ENCODE assay signal across 7 cellular contexts in the genomic region with DNA sequence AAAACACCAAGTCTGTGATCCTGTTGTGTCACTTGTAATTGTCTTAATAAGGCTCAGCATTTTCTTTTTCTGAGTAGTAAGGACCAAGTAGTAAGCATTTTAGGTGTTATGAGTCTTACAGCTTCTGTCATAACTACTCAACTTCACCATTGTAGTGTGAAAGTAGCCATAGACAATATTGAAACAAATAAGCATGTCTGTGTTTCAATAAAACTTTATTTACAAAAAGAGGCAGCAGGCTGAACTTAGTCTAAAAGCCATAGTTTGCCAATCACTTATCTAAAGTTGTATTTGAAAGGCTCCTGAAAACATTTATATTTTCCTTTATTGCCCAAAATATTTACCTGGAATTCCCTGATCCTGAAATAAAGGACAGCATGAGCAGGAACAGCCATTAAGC.
"Had no signal": no experiment of that assay in that cellular context is flagged by ENCODE, and none has a peak within 500 bp of the region (broad histone marks: within the 10 kb centered on the region; RNA-seq: fewer than 3 reads in every experiment).

No MANE protein-coding gene starts in this region.

- FAIRE-seq: G401.6, GM12891, GM12892, GM18507, GM19239 had no signal

- DNase-seq: GDM1, GF-D8 had no signal
